ENCODE assay signal across 8 cellular contexts in genomic region chrX:24151513-24151912, GRCh38. TPM values are rescaled to one million over a fixed set of nuclear protein-coding genes. Genes with fewer than 3 reads are reported as not detected.
A peak's percentile ranks its signal among the peaks of the same experiment; 100 is the strongest.
DNase-seq lines count a peak whose midpoint lies in the region; ATAC-seq, FAIRE-seq and TF ChIP-seq lines count a peak whose summit lies in the region.

No MANE protein-coding gene starts in this region.

- H3K4me3 ChIP-seq in keratinocyte (ENCODE audit: control insufficient read depth in 2 of 3, extremely low read depth in 1 of 3, insufficient read depth in 2 of 3, low read depth in 1 of 3, low read length in 3 of 3) (peak overlapping the region; percentile 81 to 94 (median 86)), suprapubic skin (peak overlapping the region; percentile 58)

- H3K27ac ChIP-seq in keratinocyte (ENCODE audit: control insufficient read depth, insufficient read depth, low read length) = peak overlapping the region; percentile 68
- H3K27ac ChIP-seq in suprapubic skin = no peak overlapping the region

- DNase-seq in activated CD4-positive, alpha-beta T cell treated with anti-CD3 and anti-CD28 coated beads, Interleukin-2, amount 10 ng/mL, durations not matched to agents 7 days and 5 days = no peak
- no peak for DNase-seq in activated CD4-positive, alpha-beta T cell treated with anti-CD3 and anti-CD28 coated beads for 4 hours
- DNase-seq in activated T-helper 1 cell treated with anti-CD3 and anti-CD28 coated beads, Interleukin-12 subunit alpha, Interleukin-12 subunit beta, Interleukin-2, Interleukin-4 antibody, amounts not matched to agents 30 ng/mL and 10 ng/mL and 1 ng/mL, durations not matched to agents 14 hours and 24 hours and 36 hours (ENCODE audit: low spot score) = no peak
- no peak for DNase-seq in keratinocyte (ENCODE audit: low read depth, low spot score)
- no peak for DNase-seq in suprapubic skin (ENCODE audit: low spot score in 2 of 2)
- DNase-seq in stimulated activated CD4-positive, alpha-beta T cell treated with anti-CD3 and anti-CD28 coated beads, Interleukin-4, amount 100 ng/mL, for 1 hour = no peak

- WGBS in suprapubic skin = 47% methylated on average over 8 of the region's 8 CpGs

- peaks cover 62% of the 10 kb centered on the region for H3K79me2 ChIP-seq in keratinocyte (ENCODE audit: control insufficient read depth, insufficient read depth, low read length)

- no peaks in the 10 kb centered on the region for H3K27me3 ChIP-seq in keratinocyte (ENCODE audit: control insufficient read depth, extremely low read depth, insufficient read depth, low read length)
- H3K27me3 ChIP-seq in suprapubic skin = no peaks in the 10 kb centered on the region

- peaks cover 59% of the 10 kb centered on the region for H3K4me1 Mint-ChIP-seq in activated CD4-positive, alpha-beta T cell treated with anti-CD3 and anti-CD28 coated beads, Interleukin-2, amount 10 ng/mL, durations not matched to agents 7 days and 5 days
- peaks cover 58% of the 10 kb centered on the region for H3K4me1 Mint-ChIP-seq in activated T-helper 1 cell treated with anti-CD3 and anti-CD28 coated beads, Interleukin-12 subunit alpha, Interleukin-12 subunit beta, Interleukin-2, Interleukin-4 antibody, amounts not matched to agents 30 ng/mL and 10 ng/mL and 1 ng/mL, durations not matched to agents 14 hours and 24 hours and 36 hours (ENCODE audit: low read depth)

- H3K27me3 Mint-ChIP-seq in activated CD4-positive, alpha-beta T cell treated with anti-CD3 and anti-CD28 coated beads, Interleukin-2, amount 10 ng/mL, durations not matched to agents 7 days and 5 days = no peaks in the 10 kb centered on the region
- H3K27me3 Mint-ChIP-seq in activated T-helper 1 cell treated with anti-CD3 and anti-CD28 coated beads, Interleukin-12 subunit alpha, Interleukin-12 subunit beta, Interleukin-2, Interleukin-4 antibody, amounts not matched to agents 30 ng/mL and 10 ng/mL and 1 ng/mL, durations not matched to agents 14 hours and 24 hours and 36 hours (ENCODE audit: insufficient read depth) = no peaks in the 10 kb centered on the region

- POLR2A ChIA-PET in activated CD4-positive, alpha-beta T cell treated with anti-CD3 and anti-CD28 coated beads, Interleukin-2, amount 10 ng/mL, durations not matched to agents 7 days and 5 days (lab: Charles Lee) = interaction anchor here (0.5 kb wide), 1 partner anchor 20 kb away, joined by 4 read pairs; no protein-coding TSS in a partner anchor

- H3K36me3 ChIP-seq in keratinocyte (ENCODE audit: control insufficient read depth in 2 of 2, extremely low read depth in 1 of 2, insufficient read depth in 2 of 2, low read length in 2 of 2) = peaks cover 2 to 9% of the 10 kb centered on the region in 2 experiments
- H3K36me3 ChIP-seq in suprapubic skin = no peaks in the 10 kb centered on the region

- ATAC-seq in HG03135 (IDR thresholded peaks at IDR 0.05; ENCODE audit: unreplicated experiment) (no peak), GM18517 (IDR thresholded peaks at IDR 0.05; ENCODE audit: unreplicated experiment) (no peak)

- H3K9me3 Mint-ChIP-seq in activated CD4-positive, alpha-beta T cell treated with anti-CD3 and anti-CD28 coated beads, Interleukin-2, amount 10 ng/mL, durations not matched to agents 7 days and 5 days = no peaks in the 10 kb centered on the region
- H3K9me3 Mint-ChIP-seq in activated T-helper 1 cell treated with anti-CD3 and anti-CD28 coated beads, Interleukin-12 subunit alpha, Interleukin-12 subunit beta, Interleukin-2, Interleukin-4 antibody, amounts not matched to agents 30 ng/mL and 10 ng/mL and 1 ng/mL, durations not matched to agents 14 hours and 24 hours and 36 hours = no peaks in the 10 kb centered on the region

- H3K4me2 ChIP-seq in keratinocyte (ENCODE audit: control insufficient read depth, extremely low read depth, insufficient read depth, low read depth, low read length) = peak overlapping the region; percentile 99

- H2AFZ ChIP-seq in keratinocyte (ENCODE audit: control insufficient read depth, low read length) = no peak overlapping the region

- H3K9me1 ChIP-seq in keratinocyte (ENCODE audit: control insufficient read depth, extremely low read depth, insufficient read depth, low read length) = no peaks in the 10 kb centered on the region

- peaks cover 28% of the 10 kb centered on the region for H4K20me1 ChIP-seq in keratinocyte (ENCODE audit: control insufficient read depth, extremely low read depth, insufficient read depth, low read length)

- no peaks in the 10 kb centered on the region for H3K9me3 ChIP-seq in keratinocyte (ENCODE audit: control insufficient read depth, low read depth, low read length)
- H3K9me3 ChIP-seq in suprapubic skin = no peaks in the 10 kb centered on the region

- H3K4me3 Mint-ChIP-seq in activated CD4-positive, alpha-beta T cell treated with anti-CD3 and anti-CD28 coated beads, Interleukin-2, amount 10 ng/mL, durations not matched to agents 7 days and 5 days = peak overlapping the region; percentile 83
- H3K4me3 Mint-ChIP-seq in activated T-helper 1 cell treated with anti-CD3 and anti-CD28 coated beads, Interleukin-12 subunit alpha, Interleukin-12 subunit beta, Interleukin-2, Interleukin-4 antibody, amounts not matched to agents 30 ng/mL and 10 ng/mL and 1 ng/mL, durations not matched to agents 14 hours and 24 hours and 36 hours = peak overlapping the region; percentile 95

- dilution Hi-C loops in keratinocyte (cut with MboI; ENCODE audit: extremely low pct_ligation_motif_present, low sequenced_read_pairs) = no loop called here

- TF ChIP-seq CTCF in keratinocyte (optimal IDR thresholded peaks at IDR 0.05 in 1 of 3, IDR thresholded peaks at IDR 0.05 in 1 of 3, conservative IDR thresholded peaks at IDR 0.05 in 1 of 3; ENCODE audit: extremely low read depth in 1 of 3, insufficient read depth in 2 of 3, low read length in 3 of 3) = no peak
- no peak for TF ChIP-seq CTCF in suprapubic skin (IDR thresholded peaks at IDR 0.05)

- H3K9ac ChIP-seq in keratinocyte (ENCODE audit: control insufficient read depth, extremely low read depth, insufficient read depth, low read length) = peak overlapping the region; percentile 86

- H3K4me1 ChIP-seq in keratinocyte (ENCODE audit: control insufficient read depth, extremely low read depth, insufficient read depth, low read length) (peaks cover 43% of the 10 kb centered on the region), suprapubic skin (peaks cover 48% of the 10 kb centered on the region)

- peaks cover 40% of the 10 kb centered on the region for H3K36me3 Mint-ChIP-seq in activated CD4-positive, alpha-beta T cell treated with anti-CD3 and anti-CD28 coated beads, Interleukin-2, amount 10 ng/mL, durations not matched to agents 7 days and 5 days (ENCODE audit: low read depth)
- peaks cover 24% of the 10 kb centered on the region for H3K36me3 Mint-ChIP-seq in activated T-helper 1 cell treated with anti-CD3 and anti-CD28 coated beads, Interleukin-12 subunit alpha, Interleukin-12 subunit beta, Interleukin-2, Interleukin-4 antibody, amounts not matched to agents 30 ng/mL and 10 ng/mL and 1 ng/mL, durations not matched to agents 14 hours and 24 hours and 36 hours (ENCODE audit: low read depth)

- intact Hi-C loops in activated T-helper 1 cell treated with anti-CD3 and anti-CD28 coated beads, Interleukin-12 subunit alpha, Interleukin-12 subunit beta, Interleukin-2, Interleukin-4 antibody, amounts not matched to agents 30 ng/mL and 10 ng/mL and 1 ng/mL, durations not matched to agents 14 hours and 24 hours and 36 hours (cut with micrococcal nuclease) = loop anchor here (2.0 to 10.0 kb wide), 6 partner anchors 17 to 484 kb away; partner anchors contain the start of genes PRDX4 and SAT1

- TF ChIP-seq POLR2A in suprapubic skin (IDR thresholded peaks at IDR 0.05) = no peak

- no peak for FAIRE-seq in keratinocyte (lab: Jason Lieb, UNC)

- H3K27ac Mint-ChIP-seq in activated CD4-positive, alpha-beta T cell treated with anti-CD3 and anti-CD28 coated beads, Interleukin-2, amount 10 ng/mL, durations not matched to agents 7 days and 5 days = peak overlapping the region; percentile 92
- peak overlapping the region; percentile 92 for H3K27ac Mint-ChIP-seq in activated T-helper 1 cell treated with anti-CD3 and anti-CD28 coated beads, Interleukin-12 subunit alpha, Interleukin-12 subunit beta, Interleukin-2, Interleukin-4 antibody, amounts not matched to agents 30 ng/mL and 10 ng/mL and 1 ng/mL, durations not matched to agents 14 hours and 24 hours and 36 hours

- no peak for TF ChIP-seq EP300 in suprapubic skin (IDR thresholded peaks at IDR 0.05)

- CTCF ChIA-PET in activated CD4-positive, alpha-beta T cell treated with anti-CD3 and anti-CD28 coated beads, Interleukin-2, amount 10 ng/mL, durations not matched to agents 7 days and 5 days (lab: Charles Lee) = interaction anchor here (0.6 to 1.0 kb wide), 2 partner anchors 29 to 401 kb away, joined by 3 to 4 read pairs; no protein-coding TSS in a partner anchor

RNA-seq across cellular contexts. Expression of gene ZFX, which starts 2.0 kb away (rescaled TPM):
- total RNA-seq in activated CD4-positive, alpha-beta T cell treated with anti-CD3 and anti-CD28 coated beads, Interleukin-2, amount 10 ng/mL, durations not matched to agents 7 days and 5 days = 10 to 100 TPM; 44.6 to 46.0 TPM
- total RNA-seq in activated T-helper 1 cell treated with anti-CD3 and anti-CD28 coated beads, Interleukin-12 subunit alpha, Interleukin-12 subunit beta, Interleukin-2, Interleukin-4 antibody, amounts not matched to agents 30 ng/mL and 10 ng/mL and 1 ng/mL, durations not matched to agents 14 hours and 24 hours and 36 hours = 43.3 and 43.6 TPM in 2 replicates
- 18.0 to 31.8 TPM (median 24.3 TPM) in 3 replicates for polyA plus RNA-seq in keratinocyte
- polyA plus RNA-seq in keratinocyte (2011; ENCODE audit: low read depth) = 28.7 TPM
- 9.6 and 18.8 TPM in 2 replicates for polyA plus RNA-seq in keratinocyte (2011; cell fraction: cytosol; rRNA removed)
- 33.0 and 39.9 TPM in 2 replicates for polyA plus RNA-seq in keratinocyte (2011; cell fraction: nucleus; rRNA removed)
- 14.8 and 19.0 TPM in 2 replicates for polyA plus RNA-seq in keratinocyte (2012; ENCODE audit: low replicate concordance)
- 17.2 to 122 TPM (median 77.4 TPM) in 3 replicates for polyA minus RNA-seq in keratinocyte
- polyA minus RNA-seq in keratinocyte (2011; cell fraction: cytosol; rRNA and poly(A)+ RNA removed) = 27.0 TPM
- 52.3 and 103 TPM in 2 replicates for polyA minus RNA-seq in keratinocyte (2011; cell fraction: nucleus; rRNA and poly(A)+ RNA removed)
- 10 to 100 TPM; 31.4 to 61.3 (median 45.0) TPM for total RNA-seq in suprapubic skin
